In genomic region chr2:152445791-152446201, GRCh38 we compare ENCODE assay signal across 10 cellular contexts.
DNase-seq lines count a peak whose midpoint lies in the region; ATAC-seq, FAIRE-seq and TF ChIP-seq lines count a peak whose summit lies in the region.
"Had no signal": no experiment of that assay in that cellular context is flagged by ENCODE, and none has a peak within 500 bp of the region (broad histone marks: within the 10 kb centered on the region; RNA-seq: fewer than 3 reads in every experiment).

No MANE protein-coding gene starts in this region.

- H4K20me1 ChIP-seq in KMS-11 (ENCODE audit: insufficient read depth) (no peaks in the 10 kb centered on the region), HepG2 (ENCODE audit: insufficient read depth, low read length) (no peaks in the 10 kb centered on the region; the same call in 1 of the 2 replicates)

- H3K9me3 Mint-ChIP-seq in effector memory CD8-positive, alpha-beta T cell: peaks cover 0 to 9% of the 10 kb centered on the region in 2 donors

- H3K4me1 Mint-ChIP-seq in effector memory CD8-positive, alpha-beta T cell (ENCODE audit: low read depth in 2 of 2): no peaks in the 10 kb centered on the region

- CTCF ChIA-PET in HepG2 (lab: Yijun Ruan, JAX; ENCODE audit: low intra/inter-chr PET ratio, low total read pairs): no interaction called here

- TF ChIP-seq EP300 in HepG2 (IDR thresholded peaks at IDR 0.05; ENCODE audit: low read depth in 2 of 2, low read length in 2 of 2) (no peak), HepG2 (CRISPR knock-in tag; IDR thresholded peaks at IDR 0.05; ENCODE audit: borderline replicate concordance) (no peak)

- H3K79me2 ChIP-seq in KMS-11 (ENCODE audit: insufficient read depth, low read depth) (no peaks in the 10 kb centered on the region), HepG2 (ENCODE audit: insufficient read depth, low read length) (peaks cover 97% of the 10 kb centered on the region)

- POLR2A ChIA-PET in HepG2 (lab: Yijun Ruan, JAX): interaction anchor here (1.2 kb wide), 1 partner anchor 26 kb away, joined by 4 read pairs; no protein-coding TSS in a partner anchor

- no peak for TF ChIP-seq RAD21 in HepG2 (CRISPR knock-in tag; IDR thresholded peaks at IDR 0.05)

- H3K36me3 ChIP-seq in KMS-11 (ENCODE audit: insufficient read depth) (no peaks in the 10 kb centered on the region), gastrocnemius medialis (no peaks in the 10 kb centered on the region), HepG2 (replicated peaks in 1 of 2; ENCODE audit: control insufficient read depth in 1 of 2, insufficient read depth in 2 of 2, low read length in 2 of 2) (peaks cover 2 to 3% of the 10 kb centered on the region in 2 experiments; a peak in 1 of 5 replicates)

- FAIRE-seq in HepG2 (lab: Jason Lieb, UNC): no peak

- H3K4me3 ChIP-seq in KMS-11 (IDR thresholded peaks at IDR 0.05; ENCODE audit: insufficient read depth, low read depth, low read length) (no peak overlapping the region), gastrocnemius medialis (no peak overlapping the region), HepG2 (replicated peaks in 1 of 3; ENCODE audit: insufficient read depth in 1 of 3, low read depth in 2 of 3, low read length in 3 of 3) (no peak overlapping the region)

- in situ Hi-C loops in gastrocnemius medialis (cut with MboI; ENCODE audit: low sequenced_read_pairs in 4 of 4): no loop called here
- in situ Hi-C loops in HepG2 (cut with HindIII; ENCODE audit: extremely low pct_ligation_motif_present, low pct_unique_long_range_greater_than_20kb): no loop called here

- H3K27ac ChIP-seq in KMS-11: no peak overlapping the region
- peak overlapping the region; percentile 59 to 72 (median 63) for H3K27ac ChIP-seq in gastrocnemius medialis
- H3K27ac ChIP-seq in HepG2 (ENCODE audit: extremely low read length, insufficient read depth, low read length): no peak overlapping the region

- H3K4me2 ChIP-seq in KMS-11 (peak overlapping the region; percentile 14; the same call in 1 of the 2 replicates), HepG2 (ENCODE audit: low read depth, low read length) (no peak overlapping the region)

- TF ChIP-seq POLR2A in gastrocnemius medialis (IDR thresholded peaks at IDR 0.05): no peak
- TF ChIP-seq POLR2A in HepG2 (IDR thresholded peaks at IDR 0.05; ENCODE audit: insufficient read depth in 1 of 2, low read depth in 2 of 2, low read length in 2 of 2): no peak

- H3K27me3 Mint-ChIP-seq in effector memory CD8-positive, alpha-beta T cell: peaks cover 37 to 53% of the 10 kb centered on the region in 2 donors

- DNase-seq in GM04503 (ENCODE audit: low read depth) (peak; percentile 82), gastrocnemius medialis (no peak), HuH-7 (ENCODE audit: low spot score) (no peak), NCI-H2029 (lab: John Stamatoyannopoulos, UW) (no peak), HepG2 (ENCODE audit: low spot score) (no peak)
- DNase-seq in effector memory CD8-positive, alpha-beta T cell: no peak
- DNase-seq: stimulated activated CD8-positive, alpha-beta memory T cell treated with anti-CD3 and anti-CD28 coated beads, Interleukin-4, amount 100 ng/mL, for 48 hours had no signal

- 94% methylated on average over 3 of the region's 3 CpGs for WGBS in HepG2 (ENCODE audit: low lambda C conversion rate)

- TF ChIP-seq CTCF in KMS-11 (conservative IDR thresholded peaks at IDR 0.05; ENCODE audit: low read depth, low read length) (no peak), gastrocnemius medialis (IDR thresholded peaks at IDR 0.05 in 4 of 5, conservative IDR thresholded peaks at IDR 0.05 in 1 of 5) (no peak), HepG2 (CRISPR knock-in tag; IDR thresholded peaks at IDR 0.05) (no peak)

- H3K4me3 Mint-ChIP-seq in effector memory CD8-positive, alpha-beta T cell: no peak overlapping the region

- H3K9ac ChIP-seq in KMS-11 (no peak overlapping the region), HepG2 (ENCODE audit: insufficient read depth, low read depth, low read length) (no peak overlapping the region)

- H2AFZ ChIP-seq in KMS-11 (ENCODE audit: low read depth) (no peak overlapping the region), HepG2 (ENCODE audit: low read length) (no peak overlapping the region)

- BruUV-seq in HepG2 (replicated peaks; lab: Mats Ljungman, UMichigan): no TSS peak

- H3K27ac Mint-ChIP-seq in effector memory CD8-positive, alpha-beta T cell: no peak overlapping the region

- H3K4me1 ChIP-seq in KMS-11 (ENCODE audit: low read depth, poor library complexity, severe bottlenecking) (peaks cover 18% of the 10 kb centered on the region), gastrocnemius medialis (peaks cover 49 to 58% of the 10 kb centered on the region in 2 donors), HepG2 (ENCODE audit: insufficient read depth, low read length) (peaks cover 59% of the 10 kb centered on the region)

- intact Hi-C loops in gastrocnemius medialis (cut with DNase I; ENCODE audit: low total_unique reads) (no loop called here), HepG2 (cut with micrococcal nuclease; ENCODE audit: unreplicated experiment) (no loop called here)

- H3K9me3 ChIP-seq in gastrocnemius medialis: no peaks in the 10 kb centered on the region
- no peaks in the 10 kb centered on the region for H3K9me3 ChIP-seq in HepG2 (ENCODE audit: low read length)

- no peaks in the 10 kb centered on the region for H3K36me3 Mint-ChIP-seq in effector memory CD8-positive, alpha-beta T cell (ENCODE audit: insufficient read depth)

- peak; percentile 59 for ATAC-seq in esophagus mucosa
- ATAC-seq in gastrocnemius medialis: peak; percentile 47 to 48
- no peak for ATAC-seq in effector memory CD8-positive, alpha-beta T cell (replicated peaks)
- ATAC-seq in HepG2: no peak
- ATAC-seq: left lobe of liver had no signal

- no peaks in the 10 kb centered on the region for H3K27me3 ChIP-seq in KMS-11 (ENCODE audit: insufficient read depth, low read depth)
- no peaks in the 10 kb centered on the region for H3K27me3 ChIP-seq in gastrocnemius medialis
- no peaks in the 10 kb centered on the region for H3K27me3 ChIP-seq in HepG2 (ENCODE audit: control insufficient read depth in 1 of 2, insufficient read depth in 2 of 2, low read length in 2 of 2)

TF ChIP-seq in HepG2, 621 proteins besides CTCF, POLR2A, EP300 and RAD21:
- TF ChIP-seq CEBPG (CRISPR knock-in tag; IDR thresholded peaks at IDR 0.05): no peak
- TF ChIP-seq HMGXB4 (CRISPR knock-in tag; IDR thresholded peaks at IDR 0.05; ENCODE audit: borderline replicate concordance in 1 of 2, low read depth in 1 of 2): no peak
- no peak for TF ChIP-seq NBN (conservative IDR thresholded peaks at IDR 0.05)
- no peak for TF ChIP-seq TAF15 (IDR thresholded peaks at IDR 0.05; ENCODE audit: low read depth, low read length, poor library complexity, severe bottlenecking)
- TF ChIP-seq SIN3B (IDR thresholded peaks at IDR 0.05; ENCODE audit: low read length): no peak
- no peak for TF ChIP-seq ZNF598 (CRISPR knock-in tag; IDR thresholded peaks at IDR 0.05; ENCODE audit: borderline replicate concordance)

Comparison
In these comparisons a context has a peak if more than half of its experiments do, and no peak if none do; other contexts are left out.
1. H3K27ac ChIP-seq: peak in gastrocnemius medialis (4 of 4); none in KMS-11 (single experiment) and HepG2 (single experiment).
2. ATAC-seq: peak in esophagus mucosa (single experiment) and gastrocnemius medialis (2 of 2); none in effector memory CD8-positive, alpha-beta T cell (single experiment) and HepG2 (single experiment).